Comparison of ENCODE assay signal across 19 cellular contexts in the genomic region with DNA sequence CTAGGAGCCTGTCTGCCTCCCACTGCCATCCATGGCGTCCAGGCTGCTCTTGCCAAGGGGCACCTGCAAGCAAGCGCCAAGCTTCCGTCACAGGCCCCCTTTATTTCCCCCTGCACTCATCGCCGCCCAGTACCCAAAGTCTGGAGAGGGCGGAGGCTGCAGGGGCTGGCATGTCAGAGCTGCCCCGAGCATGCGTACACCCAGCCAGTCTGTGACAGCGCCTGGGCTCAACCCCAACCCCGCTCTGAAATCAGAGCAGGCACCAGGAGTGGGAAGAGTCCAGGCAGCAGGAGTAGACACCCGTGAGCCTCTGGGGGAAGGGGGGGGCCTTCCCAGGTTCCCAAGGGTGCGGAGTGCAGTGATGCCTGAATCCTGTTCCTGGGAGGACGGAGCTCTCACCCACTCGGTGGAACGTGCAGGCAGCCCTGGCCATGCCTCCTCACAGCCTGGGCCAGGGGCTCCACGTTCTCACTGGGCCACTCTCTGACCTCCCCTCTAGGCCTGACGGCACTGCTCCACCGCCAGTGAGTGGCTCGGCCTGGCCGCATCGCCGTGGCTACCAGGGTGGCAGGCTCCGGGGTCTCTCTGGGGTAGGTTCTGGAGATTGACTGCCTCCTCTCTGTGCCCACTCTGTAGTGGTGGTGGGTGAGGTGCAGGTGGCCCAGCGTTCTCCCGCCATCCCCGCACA.
DNase-seq lines count a peak whose midpoint lies in the region; ATAC-seq and TF ChIP-seq lines count a peak whose summit lies in the region.
"Had no signal": no experiment of that assay in that cellular context is flagged by ENCODE, and none has a peak within 500 bp of the region (broad histone marks: within the 10 kb centered on the region; RNA-seq: fewer than 3 reads in every experiment).

No MANE protein-coding gene starts in this region.

- no peaks in the 10 kb centered on the region for H3K79me2 ChIP-seq in GM23338 (replicated peaks; ENCODE audit: insufficient read depth)

- no peaks in the 10 kb centered on the region; the same call in 1 of the 2 replicates for H3K9me2 ChIP-seq in GM23338 (ENCODE audit: insufficient read depth)

- H3K27ac ChIP-seq in GM23338 (ENCODE audit: low read depth) (no peak overlapping the region), RWPE2 (ENCODE audit: poor library complexity, severe bottlenecking) (no peak overlapping the region), lower lobe of right lung (no peak overlapping the region)
- H3K27ac ChIP-seq: Peyer's patch had no signal

- H3K27ac Mint-ChIP-seq in GM23338, result no peak overlapping the region
- H3K27ac Mint-ChIP-seq in stimulated activated effector memory CD8-positive, alpha-beta T cell treated with anti-CD3 and anti-CD28 coated beads, Interleukin-12 subunit alpha, Interleukin-12 subunit beta, amount 100 ng/mL, for 72 hours, result no peak overlapping the region
- H3K27ac Mint-ChIP-seq: CD4-positive, CD25-positive, alpha-beta regulatory T cell had no signal

- no peaks in the 10 kb centered on the region for H3K27me3 Mint-ChIP-seq in GM23338 (ENCODE audit: insufficient read depth, low read depth, poor library complexity)
- H3K27me3 Mint-ChIP-seq: CD4-positive, CD25-positive, alpha-beta regulatory T cell had no signal

- peaks cover 5% of the 10 kb centered on the region; the same call in 2 of the 3 replicates for H3K4me1 Mint-ChIP-seq in GM23338
- no peaks in the 10 kb centered on the region for H3K4me1 Mint-ChIP-seq in stimulated activated effector memory CD8-positive, alpha-beta T cell treated with anti-CD3 and anti-CD28 coated beads, Interleukin-12 subunit alpha, Interleukin-12 subunit beta, amount 100 ng/mL, for 72 hours
- H3K4me1 Mint-ChIP-seq: CD4-positive, CD25-positive, alpha-beta regulatory T cell had no signal

- no peak overlapping the region for H3K4me3 ChIP-seq in GM23338
- H3K4me3 ChIP-seq in RWPE2 (ENCODE audit: severe bottlenecking), result no peak overlapping the region
- no peak overlapping the region for H3K4me3 ChIP-seq in lower lobe of right lung
- H3K4me3 ChIP-seq: GM12878, Peyer's patch had no signal

- H4K20me1 ChIP-seq in GM23338 (replicated peaks; ENCODE audit: insufficient read depth), result no peaks in the 10 kb centered on the region

- H3K36me3 ChIP-seq in GM23338 (ENCODE audit: insufficient read depth) (no peaks in the 10 kb centered on the region), RWPE2 (ENCODE audit: low read depth) (no peaks in the 10 kb centered on the region), lower lobe of right lung (no peaks in the 10 kb centered on the region)
- H3K36me3 ChIP-seq: Peyer's patch had no signal

- H3K27me3 ChIP-seq in GM23338 (ENCODE audit: insufficient read depth) (no peaks in the 10 kb centered on the region), RWPE2 (ENCODE audit: insufficient read depth, poor library complexity, severe bottlenecking) (no peaks in the 10 kb centered on the region), lower lobe of right lung (ENCODE audit: low read depth) (no peaks in the 10 kb centered on the region)
- H3K27me3 ChIP-seq: Peyer's patch had no signal

- no peaks in the 10 kb centered on the region; the same call in 1 of the 3 replicates for H3K36me3 Mint-ChIP-seq in GM23338 (ENCODE audit: low read depth)
- H3K36me3 Mint-ChIP-seq in stimulated activated effector memory CD8-positive, alpha-beta T cell treated with anti-CD3 and anti-CD28 coated beads, Interleukin-12 subunit alpha, Interleukin-12 subunit beta, amount 100 ng/mL, for 72 hours, result no peaks in the 10 kb centered on the region
- H3K36me3 Mint-ChIP-seq: CD4-positive, CD25-positive, alpha-beta regulatory T cell had no signal

- H3K4me3 Mint-ChIP-seq in GM23338, result no peak overlapping the region
- no peak overlapping the region for H3K4me3 Mint-ChIP-seq in stimulated activated effector memory CD8-positive, alpha-beta T cell treated with anti-CD3 and anti-CD28 coated beads, Interleukin-12 subunit alpha, Interleukin-12 subunit beta, amount 100 ng/mL, for 72 hours
- H3K4me3 Mint-ChIP-seq: CD4-positive, CD25-positive, alpha-beta regulatory T cell had no signal

- TF ChIP-seq CTCF in GM23338 (conservative IDR thresholded peaks at IDR 0.05; ENCODE audit: low read depth in 2 of 2) (no peak), RWPE2 (IDR thresholded peaks at IDR 0.05; ENCODE audit: poor library complexity, severe bottlenecking) (no peak), lower lobe of right lung (IDR thresholded peaks at IDR 0.05) (no peak)

- peaks cover 9% of the 10 kb centered on the region; the same call in 2 of the 3 replicates for H3K9me3 Mint-ChIP-seq in GM23338
- H3K9me3 Mint-ChIP-seq in stimulated activated effector memory CD8-positive, alpha-beta T cell treated with anti-CD3 and anti-CD28 coated beads, Interleukin-12 subunit alpha, Interleukin-12 subunit beta, amount 100 ng/mL, for 72 hours, result peaks cover 11% of the 10 kb centered on the region

- intact Hi-C loops in lower lobe of right lung (cut with DNase I), result no loop called here

- H2AFZ ChIP-seq in GM23338, result no peak overlapping the region

- H3K4me2 ChIP-seq in GM23338, result no peak overlapping the region

- H3K9me3 ChIP-seq in RWPE2 (ENCODE audit: severe bottlenecking), result no peaks in the 10 kb centered on the region
- no peaks in the 10 kb centered on the region for H3K9me3 ChIP-seq in lower lobe of right lung

- DNase-seq in GM23338 (ENCODE audit: low spot score), result no peak
- DNase-seq in RWPE2 (ENCODE audit: low spot score), result peak; percentile 62
- DNase-seq in lower lobe of right lung, result peak; percentile 22
- no peak for DNase-seq in stimulated activated effector memory CD8-positive, alpha-beta T cell treated with anti-CD3 and anti-CD28 coated beads, Interleukin-12 subunit alpha, Interleukin-12 subunit beta, amount 100 ng/mL, for 72 hours (ENCODE audit: low spot score in 2 of 2)
- no peak for DNase-seq in HUDEP-2 (lab: John Stamatoyannopoulos, UW; ENCODE audit: unreplicated experiment in 76 of 76)
- no peak for DNase-seq in SW 1271 (lab: John Stamatoyannopoulos, UW)
- DNase-seq: CD4-positive, CD25-positive, alpha-beta regulatory T cell; DMS79; HCEC 1CT; KBM-7; MM.1S; NCI-H1048; NCI-H1417 treated with DMSO at 0.1 percent for 48 hours; NCI-H187; NCI-H446; NCI-H526; Peyer's patch had no signal

- H3F3A ChIP-seq in GM23338 (replicated peaks; ENCODE audit: low read depth), result no peaks in the 10 kb centered on the region

- H3K4me1 ChIP-seq in GM23338 (ENCODE audit: insufficient read depth) (0 out of 2 replicates have a peak, but pooled peaks cover 4% of the 10 kb centered on the region), RWPE2 (ENCODE audit: insufficient read depth, poor library complexity, severe bottlenecking) (peaks cover 7% of the 10 kb centered on the region), lower lobe of right lung (no peaks in the 10 kb centered on the region)
- H3K4me1 ChIP-seq: Peyer's patch had no signal

- peak; percentile 29; the same call in 1 of the 3 replicates for ATAC-seq in GM23338
- no peak for ATAC-seq in RWPE2 (ENCODE audit: low read depth)
- ATAC-seq in lower lobe of right lung, result peak; percentile 36 to 58
- ATAC-seq in stimulated activated effector memory CD8-positive, alpha-beta T cell treated with anti-CD3 and anti-CD28 coated beads, Interleukin-12 subunit alpha, Interleukin-12 subunit beta, amount 100 ng/mL, for 72 hours, result peak; percentile 34
- ATAC-seq in SK-N-SH treated with all-trans-retinoic acid at 6 μM for 48 hours, result no peak
- ATAC-seq: GM12878 had no signal

TF ChIP-seq in GM23338, 12 proteins besides CTCF, POLR2A, EP300 and RAD21 (continues in another document):
- TF ChIP-seq EZH2 (IDR thresholded peaks at IDR 0.05; ENCODE audit: low read depth, unreplicated experiment), result no peak

TF ChIP-seq in SK-N-SH treated with all-trans-retinoic acid at 6 μM for 48 hours, 23 proteins besides CTCF, POLR2A, EP300 and RAD21 (continues in another document):
- TF ChIP-seq, protein P1, sequence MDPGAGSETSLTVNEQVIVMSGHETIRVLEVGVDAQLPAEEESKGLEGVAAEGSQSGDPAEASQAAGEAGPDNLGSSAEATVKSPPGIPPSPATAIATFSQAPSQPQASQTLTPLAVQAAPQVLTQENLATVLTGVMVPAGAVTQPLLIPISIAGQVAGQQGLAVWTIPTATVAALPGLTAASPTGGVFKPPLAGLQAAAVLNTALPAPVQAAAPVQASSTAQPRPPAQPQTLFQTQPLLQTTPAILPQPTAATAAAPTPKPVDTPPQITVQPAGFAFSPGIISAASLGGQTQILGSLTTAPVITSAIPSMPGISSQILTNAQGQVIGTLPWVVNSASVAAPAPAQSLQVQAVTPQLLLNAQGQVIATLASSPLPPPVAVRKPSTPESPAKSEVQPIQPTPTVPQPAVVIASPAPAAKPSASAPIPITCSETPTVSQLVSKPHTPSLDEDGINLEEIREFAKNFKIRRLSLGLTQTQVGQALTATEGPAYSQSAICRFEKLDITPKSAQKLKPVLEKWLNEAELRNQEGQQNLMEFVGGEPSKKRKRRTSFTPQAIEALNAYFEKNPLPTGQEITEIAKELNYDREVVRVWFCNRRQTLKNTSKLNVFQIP (CRISPR knock-in tag; IDR thresholded peaks at IDR 0.05; ENCODE audit: borderline replicate concordance, low read depth), result no peak
- no peak for TF ChIP-seq RARB (CRISPR knock-in tag; IDR thresholded peaks at IDR 0.05)
- TF ChIP-seq CSDC2 (CRISPR knock-in tag; IDR thresholded peaks at IDR 0.05), result no peak
- no peak for TF ChIP-seq ZFP30 (CRISPR knock-in tag; IDR thresholded peaks at IDR 0.05)
- no peak for TF ChIP-seq ISL1 (CRISPR knock-in tag; IDR thresholded peaks at IDR 0.05)
- TF ChIP-seq, protein P2, sequence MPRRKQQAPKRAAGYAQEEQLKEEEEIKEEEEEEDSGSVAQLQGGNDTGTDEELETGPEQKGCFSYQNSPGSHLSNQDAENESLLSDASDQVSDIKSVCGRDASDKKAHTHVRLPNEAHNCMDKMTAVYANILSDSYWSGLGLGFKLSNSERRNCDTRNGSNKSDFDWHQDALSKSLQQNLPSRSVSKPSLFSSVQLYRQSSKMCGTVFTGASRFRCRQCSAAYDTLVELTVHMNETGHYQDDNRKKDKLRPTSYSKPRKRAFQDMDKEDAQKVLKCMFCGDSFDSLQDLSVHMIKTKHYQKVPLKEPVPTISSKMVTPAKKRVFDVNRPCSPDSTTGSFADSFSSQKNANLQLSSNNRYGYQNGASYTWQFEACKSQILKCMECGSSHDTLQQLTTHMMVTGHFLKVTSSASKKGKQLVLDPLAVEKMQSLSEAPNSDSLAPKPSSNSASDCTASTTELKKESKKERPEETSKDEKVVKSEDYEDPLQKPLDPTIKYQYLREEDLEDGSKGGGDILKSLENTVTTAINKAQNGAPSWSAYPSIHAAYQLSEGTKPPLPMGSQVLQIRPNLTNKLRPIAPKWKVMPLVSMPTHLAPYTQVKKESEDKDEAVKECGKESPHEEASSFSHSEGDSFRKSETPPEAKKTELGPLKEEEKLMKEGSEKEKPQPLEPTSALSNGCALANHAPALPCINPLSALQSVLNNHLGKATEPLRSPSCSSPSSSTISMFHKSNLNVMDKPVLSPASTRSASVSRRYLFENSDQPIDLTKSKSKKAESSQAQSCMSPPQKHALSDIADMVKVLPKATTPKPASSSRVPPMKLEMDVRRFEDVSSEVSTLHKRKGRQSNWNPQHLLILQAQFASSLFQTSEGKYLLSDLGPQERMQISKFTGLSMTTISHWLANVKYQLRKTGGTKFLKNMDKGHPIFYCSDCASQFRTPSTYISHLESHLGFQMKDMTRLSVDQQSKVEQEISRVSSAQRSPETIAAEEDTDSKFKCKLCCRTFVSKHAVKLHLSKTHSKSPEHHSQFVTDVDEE (CRISPR knock-in tag; IDR thresholded peaks at IDR 0.05), result no peak
- no peak for TF ChIP-seq TOX (CRISPR knock-in tag; IDR thresholded peaks at IDR 0.05; ENCODE audit: borderline replicate concordance)

Comparison
In these comparisons a context has a peak if more than half of its experiments do, and no peak if none do; other contexts are left out.
1. ATAC-seq: peak in GM23338 (single experiment), lower lobe of right lung (2 of 2) and stimulated activated effector memory CD8-positive, alpha-beta T cell treated with anti-CD3 and anti-CD28 coated beads, Interleukin-12 subunit alpha, Interleukin-12 subunit beta, amount 100 ng/mL, for 72 hours (single experiment); none in RWPE2 (single experiment) and SK-N-SH treated with all-trans-retinoic acid at 6 μM for 48 hours (single experiment).
2. DNase-seq: peak in RWPE2 (single experiment) and lower lobe of right lung (single experiment); none in GM23338 (single experiment), stimulated activated effector memory CD8-positive, alpha-beta T cell treated with anti-CD3 and anti-CD28 coated beads, Interleukin-12 subunit alpha, Interleukin-12 subunit beta, amount 100 ng/mL, for 72 hours (0 of 2), HUDEP-2 (0 of 76) and SW 1271 (0 of 2).